1 cellular context compared by ENCODE assay signal in the genomic region with DNA sequence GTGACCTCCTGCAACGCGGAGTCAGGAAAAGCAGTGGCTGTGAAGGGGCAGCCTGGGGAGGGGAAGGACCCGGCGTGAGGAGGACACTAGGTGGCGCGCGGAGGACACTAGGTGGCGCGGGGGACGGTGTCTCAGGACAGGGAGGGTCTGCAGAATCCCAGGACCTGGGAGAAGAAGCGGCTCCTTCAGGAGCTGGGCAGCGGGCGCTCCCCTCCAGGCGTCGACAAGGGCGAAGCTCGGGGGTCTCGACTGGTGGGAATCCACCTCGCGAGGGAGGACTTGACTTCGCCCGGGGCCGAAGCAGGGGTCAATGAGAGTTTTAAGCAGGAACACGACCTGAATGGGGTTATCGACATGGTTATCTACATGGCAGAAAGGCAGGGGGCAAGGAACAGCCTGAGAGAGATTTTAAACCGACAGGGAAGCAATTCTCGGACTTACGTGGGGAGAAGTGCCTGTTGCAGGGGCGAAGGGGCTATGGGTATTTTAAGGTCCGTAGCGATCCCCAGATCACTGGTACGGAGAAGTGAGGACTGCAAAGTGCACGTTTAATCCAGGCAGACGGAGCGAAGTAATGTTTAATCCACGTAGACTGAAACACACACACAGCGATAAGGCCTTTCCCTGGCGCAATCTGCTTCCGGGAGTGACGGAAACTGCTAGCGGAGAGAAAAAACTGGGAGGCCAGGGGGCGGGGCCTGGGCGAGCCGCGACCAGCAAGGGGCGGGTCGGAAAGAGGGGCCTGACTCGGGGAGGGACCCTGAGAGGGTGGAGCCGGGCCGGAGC.
A peak's percentile ranks its signal among the peaks of the same experiment; 100 is the strongest.
TF ChIP-seq lines count a peak whose summit lies in the region.

A gene (minus strand): TSS at position 648 of the 786 bp plus-strand sequence. CDS start 9,426 bp downstream, outside the sequence.

TF ChIP-seq in K562, 482 proteins besides CTCF, POLR2A, EP300 and RAD21 (continued from another document and continues in another):
- TF ChIP-seq, protein P1, sequence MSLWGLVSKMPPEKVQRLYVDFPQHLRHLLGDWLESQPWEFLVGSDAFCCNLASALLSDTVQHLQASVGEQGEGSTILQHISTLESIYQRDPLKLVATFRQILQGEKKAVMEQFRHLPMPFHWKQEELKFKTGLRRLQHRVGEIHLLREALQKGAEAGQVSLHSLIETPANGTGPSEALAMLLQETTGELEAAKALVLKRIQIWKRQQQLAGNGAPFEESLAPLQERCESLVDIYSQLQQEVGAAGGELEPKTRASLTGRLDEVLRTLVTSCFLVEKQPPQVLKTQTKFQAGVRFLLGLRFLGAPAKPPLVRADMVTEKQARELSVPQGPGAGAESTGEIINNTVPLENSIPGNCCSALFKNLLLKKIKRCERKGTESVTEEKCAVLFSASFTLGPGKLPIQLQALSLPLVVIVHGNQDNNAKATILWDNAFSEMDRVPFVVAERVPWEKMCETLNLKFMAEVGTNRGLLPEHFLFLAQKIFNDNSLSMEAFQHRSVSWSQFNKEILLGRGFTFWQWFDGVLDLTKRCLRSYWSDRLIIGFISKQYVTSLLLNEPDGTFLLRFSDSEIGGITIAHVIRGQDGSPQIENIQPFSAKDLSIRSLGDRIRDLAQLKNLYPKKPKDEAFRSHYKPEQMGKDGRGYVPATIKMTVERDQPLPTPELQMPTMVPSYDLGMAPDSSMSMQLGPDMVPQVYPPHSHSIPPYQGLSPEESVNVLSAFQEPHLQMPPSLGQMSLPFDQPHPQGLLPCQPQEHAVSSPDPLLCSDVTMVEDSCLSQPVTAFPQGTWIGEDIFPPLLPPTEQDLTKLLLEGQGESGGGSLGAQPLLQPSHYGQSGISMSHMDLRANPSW (CRISPR knock-in tag; IDR thresholded peaks at IDR 0.05): no peak
- TF ChIP-seq, protein P2, sequence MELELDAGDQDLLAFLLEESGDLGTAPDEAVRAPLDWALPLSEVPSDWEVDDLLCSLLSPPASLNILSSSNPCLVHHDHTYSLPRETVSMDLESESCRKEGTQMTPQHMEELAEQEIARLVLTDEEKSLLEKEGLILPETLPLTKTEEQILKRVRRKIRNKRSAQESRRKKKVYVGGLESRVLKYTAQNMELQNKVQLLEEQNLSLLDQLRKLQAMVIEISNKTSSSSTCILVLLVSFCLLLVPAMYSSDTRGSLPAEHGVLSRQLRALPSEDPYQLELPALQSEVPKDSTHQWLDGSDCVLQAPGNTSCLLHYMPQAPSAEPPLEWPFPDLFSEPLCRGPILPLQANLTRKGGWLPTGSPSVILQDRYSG (tag; conservative IDR thresholded peaks at IDR 0.05; ENCODE audit: low read depth): no peak
- TF ChIP-seq BRD4 (IDR thresholded peaks at IDR 0.05): peak; percentile 66; the same call in 1 of the 2 replicates
- TF ChIP-seq CXXC5 (CRISPR knock-in tag; IDR thresholded peaks at IDR 0.05): peak; percentile 66
- no peak for TF ChIP-seq SRSF9 (IDR thresholded peaks at IDR 0.05; ENCODE audit: borderline replicate concordance, low read depth, low read length)
- TF ChIP-seq, protein P3, sequence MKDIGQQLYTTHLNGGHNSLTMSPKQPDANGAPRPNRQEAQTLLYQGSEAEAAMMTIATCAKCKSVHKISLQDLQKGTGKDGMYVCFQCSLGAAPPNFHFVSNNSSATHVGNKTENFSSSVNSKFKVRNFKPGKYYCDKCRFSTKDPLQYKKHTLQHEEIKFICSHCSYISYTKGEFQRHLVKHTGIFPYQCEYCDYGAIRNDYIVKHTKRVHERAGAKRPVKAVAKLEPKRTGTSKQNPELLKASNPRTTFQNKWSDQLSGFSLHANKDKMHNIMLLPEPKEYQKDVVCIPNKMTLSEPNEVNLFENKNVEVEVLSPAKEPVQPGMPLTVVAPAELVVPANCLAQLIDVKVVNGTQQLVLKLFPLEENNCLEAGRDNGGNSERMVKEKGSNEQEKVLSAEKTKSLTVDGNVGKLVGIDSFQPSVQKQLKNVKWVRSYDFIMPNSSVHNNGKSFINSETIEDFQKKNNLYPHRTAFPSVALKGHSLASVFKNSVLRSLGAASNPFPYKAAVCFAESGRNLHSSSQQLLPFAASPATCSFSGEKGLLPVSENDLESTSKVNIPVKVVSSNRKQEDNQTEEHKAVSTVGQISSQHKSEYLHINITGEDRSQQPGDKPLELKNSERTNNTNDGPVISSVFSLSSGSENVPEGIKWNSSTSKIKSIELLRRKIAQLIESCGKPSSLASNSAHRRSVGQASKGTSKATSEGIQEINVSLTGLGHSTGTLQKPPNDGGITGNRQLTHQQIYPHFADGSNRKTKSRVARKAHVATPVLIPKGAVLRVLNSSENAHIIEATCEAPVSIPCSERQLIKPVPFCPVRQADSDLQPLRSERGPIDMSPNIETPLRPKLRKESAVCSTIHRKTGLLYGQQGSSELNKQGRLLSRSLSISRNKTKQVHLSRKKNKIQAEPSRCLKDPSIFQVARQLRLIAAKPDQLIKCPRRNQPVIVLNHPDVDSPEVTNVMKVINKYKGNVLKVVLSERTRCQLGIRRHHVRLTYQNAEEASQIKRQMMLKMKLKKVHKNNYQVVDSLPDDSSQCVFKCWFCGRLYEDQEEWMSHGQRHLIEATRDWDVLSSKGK (CRISPR knock-in tag; IDR thresholded peaks at IDR 0.05): no peak
- TF ChIP-seq SIN3A (IDR thresholded peaks at IDR 0.05; ENCODE audit: borderline replicate concordance in 2 of 2, control insufficient read depth in 1 of 2, low read depth in 2 of 2, low read length in 2 of 2): no peak; a peak in 1 of 4 replicates
- TF ChIP-seq, protein P4, sequence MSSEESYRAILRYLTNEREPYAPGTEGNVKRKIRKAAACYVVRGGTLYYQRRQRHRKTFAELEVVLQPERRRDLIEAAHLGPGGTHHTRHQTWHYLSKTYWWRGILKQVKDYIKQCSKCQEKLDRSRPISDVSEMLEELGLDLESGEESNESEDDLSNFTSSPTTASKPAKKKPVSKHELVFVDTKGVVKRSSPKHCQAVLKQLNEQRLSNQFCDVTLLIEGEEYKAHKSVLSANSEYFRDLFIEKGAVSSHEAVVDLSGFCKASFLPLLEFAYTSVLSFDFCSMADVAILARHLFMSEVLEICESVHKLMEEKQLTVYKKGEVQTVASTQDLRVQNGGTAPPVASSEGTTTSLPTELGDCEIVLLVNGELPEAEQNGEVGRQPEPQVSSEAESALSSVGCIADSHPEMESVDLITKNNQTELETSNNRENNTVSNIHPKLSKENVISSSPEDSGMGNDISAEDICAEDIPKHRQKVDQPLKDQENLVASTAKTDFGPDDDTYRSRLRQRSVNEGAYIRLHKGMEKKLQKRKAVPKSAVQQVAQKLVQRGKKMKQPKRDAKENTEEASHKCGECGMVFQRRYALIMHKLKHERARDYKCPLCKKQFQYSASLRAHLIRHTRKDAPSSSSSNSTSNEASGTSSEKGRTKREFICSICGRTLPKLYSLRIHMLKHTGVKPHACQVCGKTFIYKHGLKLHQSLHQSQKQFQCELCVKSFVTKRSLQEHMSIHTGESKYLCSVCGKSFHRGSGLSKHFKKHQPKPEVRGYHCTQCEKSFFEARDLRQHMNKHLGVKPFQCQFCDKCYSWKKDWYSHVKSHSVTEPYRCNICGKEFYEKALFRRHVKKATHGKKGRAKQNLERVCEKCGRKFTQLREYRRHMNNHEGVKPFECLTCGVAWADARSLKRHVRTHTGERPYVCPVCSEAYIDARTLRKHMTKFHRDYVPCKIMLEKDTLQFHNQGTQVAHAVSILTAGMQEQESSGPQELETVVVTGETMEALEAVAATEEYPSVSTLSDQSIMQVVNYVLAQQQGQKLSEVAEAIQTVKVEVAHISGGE (CRISPR knock-in tag; IDR thresholded peaks at IDR 0.05): peak; percentile 88 to 99 (median 95)
- 0 out of 2 replicates have a peak, but pooled peaks have one; percentile 18 for TF ChIP-seq ZKSCAN1 (IDR thresholded peaks at IDR 0.05; ENCODE audit: low read depth, low read length)
- TF ChIP-seq RBM25 (IDR thresholded peaks at IDR 0.05; ENCODE audit: low read depth, low read length, severe bottlenecking): no peak
- no peak for TF ChIP-seq KHSRP (IDR thresholded peaks at IDR 0.05)
- no peak for TF ChIP-seq ZNF408 (CRISPR knock-in tag; IDR thresholded peaks at IDR 0.05; ENCODE audit: low read depth)
- TF ChIP-seq CEBPB (tag; IDR thresholded peaks at IDR 0.05): peak; percentile 74
- TF ChIP-seq, protein P5, sequence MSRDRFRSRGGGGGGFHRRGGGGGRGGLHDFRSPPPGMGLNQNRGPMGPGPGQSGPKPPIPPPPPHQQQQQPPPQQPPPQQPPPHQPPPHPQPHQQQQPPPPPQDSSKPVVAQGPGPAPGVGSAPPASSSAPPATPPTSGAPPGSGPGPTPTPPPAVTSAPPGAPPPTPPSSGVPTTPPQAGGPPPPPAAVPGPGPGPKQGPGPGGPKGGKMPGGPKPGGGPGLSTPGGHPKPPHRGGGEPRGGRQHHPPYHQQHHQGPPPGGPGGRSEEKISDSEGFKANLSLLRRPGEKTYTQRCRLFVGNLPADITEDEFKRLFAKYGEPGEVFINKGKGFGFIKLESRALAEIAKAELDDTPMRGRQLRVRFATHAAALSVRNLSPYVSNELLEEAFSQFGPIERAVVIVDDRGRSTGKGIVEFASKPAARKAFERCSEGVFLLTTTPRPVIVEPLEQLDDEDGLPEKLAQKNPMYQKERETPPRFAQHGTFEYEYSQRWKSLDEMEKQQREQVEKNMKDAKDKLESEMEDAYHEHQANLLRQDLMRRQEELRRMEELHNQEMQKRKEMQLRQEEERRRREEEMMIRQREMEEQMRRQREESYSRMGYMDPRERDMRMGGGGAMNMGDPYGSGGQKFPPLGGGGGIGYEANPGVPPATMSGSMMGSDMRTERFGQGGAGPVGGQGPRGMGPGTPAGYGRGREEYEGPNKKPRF (IDR thresholded peaks at IDR 0.05; ENCODE audit: low read depth, low read length): no peak
- TF ChIP-seq NCOA6 (IDR thresholded peaks at IDR 0.05): no peak
- TF ChIP-seq SAP30 (IDR thresholded peaks at IDR 0.05; ENCODE audit: borderline replicate concordance, insufficient read depth, low read depth, low read length, poor library complexity, severe bottlenecking): peak; percentile 61
- TF ChIP-seq ELF2 (CRISPR knock-in tag; IDR thresholded peaks at IDR 0.05): peak; percentile 74
- TF ChIP-seq CC2D1A (IDR thresholded peaks at IDR 0.05): no peak
- TF ChIP-seq NBN (IDR thresholded peaks at IDR 0.05; ENCODE audit: low read depth): 0 out of 2 replicates have a peak, but pooled peaks have one; percentile 57
- TF ChIP-seq L3MBTL2 (IDR thresholded peaks at IDR 0.05): no peak; the same call in 1 of the 2 replicates
- TF ChIP-seq, protein P6, sequence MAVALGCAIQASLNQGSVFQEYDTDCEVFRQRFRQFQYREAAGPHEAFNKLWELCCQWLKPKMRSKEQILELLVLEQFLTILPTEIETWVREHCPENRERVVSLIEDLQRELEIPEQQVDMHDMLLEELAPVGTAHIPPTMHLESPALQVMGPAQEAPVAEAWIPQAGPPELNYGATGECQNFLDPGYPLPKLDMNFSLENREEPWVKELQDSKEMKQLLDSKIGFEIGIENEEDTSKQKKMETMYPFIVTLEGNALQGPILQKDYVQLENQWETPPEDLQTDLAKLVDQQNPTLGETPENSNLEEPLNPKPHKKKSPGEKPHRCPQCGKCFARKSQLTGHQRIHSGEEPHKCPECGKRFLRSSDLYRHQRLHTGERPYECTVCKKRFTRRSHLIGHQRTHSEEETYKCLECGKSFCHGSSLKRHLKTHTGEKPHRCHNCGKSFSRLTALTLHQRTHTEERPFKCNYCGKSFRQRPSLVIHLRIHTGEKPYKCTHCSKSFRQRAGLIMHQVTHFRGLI (CRISPR knock-in tag; IDR thresholded peaks at IDR 0.05): no peak
- no peak for TF ChIP-seq MBD2 (IDR thresholded peaks at IDR 0.05; ENCODE audit: borderline replicate concordance, low read depth)
- no peak for TF ChIP-seq ZNF76 (CRISPR knock-in tag; IDR thresholded peaks at IDR 0.05; ENCODE audit: borderline replicate concordance)
- TF ChIP-seq ZNF431 (CRISPR knock-in tag; IDR thresholded peaks at IDR 0.05): no peak
- TF ChIP-seq NR1H2 (CRISPR knock-in tag; IDR thresholded peaks at IDR 0.05): no peak
- TF ChIP-seq, protein P7, sequence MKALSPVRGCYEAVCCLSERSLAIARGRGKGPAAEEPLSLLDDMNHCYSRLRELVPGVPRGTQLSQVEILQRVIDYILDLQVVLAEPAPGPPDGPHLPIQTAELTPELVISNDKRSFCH (CRISPR knock-in tag; IDR thresholded peaks at IDR 0.05): no peak
- TF ChIP-seq, protein P7 (tag; IDR thresholded peaks at IDR 0.05): no peak
- TF ChIP-seq, protein P8, sequence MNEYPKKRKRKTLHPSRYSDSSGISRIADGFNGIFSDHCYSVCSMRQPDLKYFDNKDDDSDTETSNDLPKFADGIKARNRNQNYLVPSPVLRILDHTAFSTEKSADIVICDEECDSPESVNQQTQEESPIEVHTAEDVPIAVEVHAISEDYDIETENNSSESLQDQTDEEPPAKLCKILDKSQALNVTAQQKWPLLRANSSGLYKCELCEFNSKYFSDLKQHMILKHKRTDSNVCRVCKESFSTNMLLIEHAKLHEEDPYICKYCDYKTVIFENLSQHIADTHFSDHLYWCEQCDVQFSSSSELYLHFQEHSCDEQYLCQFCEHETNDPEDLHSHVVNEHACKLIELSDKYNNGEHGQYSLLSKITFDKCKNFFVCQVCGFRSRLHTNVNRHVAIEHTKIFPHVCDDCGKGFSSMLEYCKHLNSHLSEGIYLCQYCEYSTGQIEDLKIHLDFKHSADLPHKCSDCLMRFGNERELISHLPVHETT (CRISPR knock-in tag; conservative IDR thresholded peaks at IDR 0.05 in 1 of 2, IDR thresholded peaks at IDR 0.05 in 1 of 2): peak in 1 of 2 experiments; percentile 61; a peak in 1 of 4 replicates
- TF ChIP-seq POLR3G (IDR thresholded peaks at IDR 0.05; ENCODE audit: extremely low read depth, insufficient read length, insufficient replicate concordance): no peak
- peak; percentile 74 for TF ChIP-seq SP1 (CRISPR knock-in tag; IDR thresholded peaks at IDR 0.05)
- TF ChIP-seq HNRNPL (IDR thresholded peaks at IDR 0.05; ENCODE audit: low read depth, low read length): no peak
- no peak for TF ChIP-seq CAMTA2 (CRISPR knock-in tag; conservative IDR thresholded peaks at IDR 0.05)
- peak in 1 of 2 experiments; percentile 23; a peak in 1 of 4 replicates for TF ChIP-seq NONO (IDR thresholded peaks at IDR 0.05; ENCODE audit: low read depth in 2 of 2, low read length in 1 of 2)
- peak; percentile 6; the same call in 1 of the 2 replicates for TF ChIP-seq ZNF316 (IDR thresholded peaks at IDR 0.05)
- no peak for TF ChIP-seq KLF6 (CRISPR knock-in tag; IDR thresholded peaks at IDR 0.05; ENCODE audit: borderline replicate concordance)
- TF ChIP-seq, protein P9, sequence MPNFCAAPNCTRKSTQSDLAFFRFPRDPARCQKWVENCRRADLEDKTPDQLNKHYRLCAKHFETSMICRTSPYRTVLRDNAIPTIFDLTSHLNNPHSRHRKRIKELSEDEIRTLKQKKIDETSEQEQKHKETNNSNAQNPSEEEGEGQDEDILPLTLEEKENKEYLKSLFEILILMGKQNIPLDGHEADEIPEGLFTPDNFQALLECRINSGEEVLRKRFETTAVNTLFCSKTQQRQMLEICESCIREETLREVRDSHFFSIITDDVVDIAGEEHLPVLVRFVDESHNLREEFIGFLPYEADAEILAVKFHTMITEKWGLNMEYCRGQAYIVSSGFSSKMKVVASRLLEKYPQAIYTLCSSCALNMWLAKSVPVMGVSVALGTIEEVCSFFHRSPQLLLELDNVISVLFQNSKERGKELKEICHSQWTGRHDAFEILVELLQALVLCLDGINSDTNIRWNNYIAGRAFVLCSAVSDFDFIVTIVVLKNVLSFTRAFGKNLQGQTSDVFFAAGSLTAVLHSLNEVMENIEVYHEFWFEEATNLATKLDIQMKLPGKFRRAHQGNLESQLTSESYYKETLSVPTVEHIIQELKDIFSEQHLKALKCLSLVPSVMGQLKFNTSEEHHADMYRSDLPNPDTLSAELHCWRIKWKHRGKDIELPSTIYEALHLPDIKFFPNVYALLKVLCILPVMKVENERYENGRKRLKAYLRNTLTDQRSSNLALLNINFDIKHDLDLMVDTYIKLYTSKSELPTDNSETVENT (CRISPR knock-in tag; IDR thresholded peaks at IDR 0.05): 0 out of 2 replicates have a peak, but pooled peaks have one; percentile 10
- TF ChIP-seq RFX1 (IDR thresholded peaks at IDR 0.05): no peak
- TF ChIP-seq HDGF (IDR thresholded peaks at IDR 0.05): no peak
- no peak for TF ChIP-seq ZNF3 (CRISPR knock-in tag; IDR thresholded peaks at IDR 0.05)
- TF ChIP-seq HMGN3 (IDR thresholded peaks at IDR 0.05; ENCODE audit: borderline replicate concordance, extremely low read depth, insufficient read length, low read depth, low read length): no peak
